17 cellular contexts compared by ENCODE assay signal in genomic region chr3:18680759-18681158, GRCh38.
"Had no signal": no experiment of that assay in that cellular context is flagged by ENCODE, and none has a peak within 500 bp of the region (broad histone marks: within the 10 kb centered on the region; RNA-seq: fewer than 3 reads in every experiment).

No MANE protein-coding gene starts in this region.

- H3K9me3 Mint-ChIP-seq: central memory CD8-positive, alpha-beta T cell had no signal

- H3K27me3 ChIP-seq: body of pancreas, esophagus muscularis mucosa, left lung, neutrophil, transverse colon, vagina had no signal

- DNase-seq: activated gamma-delta T cell treated with Interleukin-2 at 50 U/mL for 16 hours; amniotic stem cell; body of pancreas; kidney; left lung; mucosa of descending colon; naive thymus-derived CD4-positive, alpha-beta T cell; SIG-M5; stimulated activated CD4-positive, alpha-beta T cell treated with anti-CD3 and anti-CD28 coated beads, Interleukin-12 subunit alpha, Interleukin-12 subunit beta, amount 100 ng/mL, for 4 hours; stimulated activated naive B cell treated with anti-CD40 and anti-IgM and Interleukin-4, amounts not matched to agents 10 μg/mL and 1 μg/mL and 100 μg/mL, for 72 hours; transverse colon had no signal

- H3K9ac ChIP-seq: parathyroid adenoma had no signal

- H3K4me3 ChIP-seq: body of pancreas, coronary artery, esophagus muscularis mucosa, left lung, mucosa of descending colon, transverse colon, vagina had no signal

- H2AFZ ChIP-seq: parathyroid adenoma had no signal

- H3K36me3 ChIP-seq: esophagus muscularis mucosa, left lung, neutrophil, transverse colon, vagina had no signal

- H3K27ac Mint-ChIP-seq: stimulated activated naive B cell treated with anti-CD40 and anti-IgM and Interleukin-4, amounts not matched to agents 10 μg/mL and 1 μg/mL and 100 μg/mL, for 72 hours had no signal

- H3K79me2 ChIP-seq: parathyroid adenoma had no signal

- H3K4me3 Mint-ChIP-seq: central memory CD8-positive, alpha-beta T cell; stimulated activated naive B cell treated with anti-CD40 and anti-IgM and Interleukin-4, amounts not matched to agents 10 μg/mL and 1 μg/mL and 100 μg/mL, for 72 hours had no signal

- H3K4me1 ChIP-seq: body of pancreas, esophagus muscularis mucosa, left lung, parathyroid adenoma, transverse colon, vagina had no signal

- ATAC-seq: body of pancreas; left lung; mucosa of descending colon; naive thymus-derived CD4-positive, alpha-beta T cell; stimulated activated naive B cell treated with anti-CD40 and anti-IgM and Interleukin-4, amounts not matched to agents 10 μg/mL and 1 μg/mL and 100 μg/mL, for 72 hours had no signal

- H3K27ac ChIP-seq: body of pancreas, coronary artery, esophagus muscularis mucosa, left lung, neutrophil, parathyroid adenoma, transverse colon, vagina had no signal

- H3K9me3 ChIP-seq: body of pancreas, esophagus muscularis mucosa, left lung, mucosa of descending colon, neutrophil, transverse colon, vagina had no signal

- H3K27me3 Mint-ChIP-seq: central memory CD8-positive, alpha-beta T cell; naive thymus-derived CD4-positive, alpha-beta T cell; stimulated activated naive B cell treated with anti-CD40 and anti-IgM and Interleukin-4, amounts not matched to agents 10 μg/mL and 1 μg/mL and 100 μg/mL, for 72 hours had no signal
